In genomic region chr20:61936701-61937131, GRCh38 we compare ENCODE assay signal across 17 cellular contexts.
"Had no signal": no experiment of that assay in that cellular context is flagged by ENCODE, and none has a peak within 500 bp of the region (broad histone marks: within the 10 kb centered on the region; RNA-seq: fewer than 3 reads in every experiment).

No MANE protein-coding gene starts in this region.

- H3K9me3 Mint-ChIP-seq: activated CD8-positive, alpha-beta T cell treated with anti-CD3 and anti-CD28 coated beads for 36 hours; activated T-cell treated with anti-CD3 and anti-CD28 coated beads, Interleukin-2, amount 50 U/mL, for 72 hours; nephron progenitor cell; stimulated activated naive B cell treated with anti-CD40 and anti-IgM and Interleukin-4, amounts not matched to agents 10 μg/mL and 1 μg/mL and 100 μg/mL, for 72 hours had no signal

- H3K4me3 ChIP-seq: gastrocnemius medialis, heart left ventricle, ovary, thyroid gland, vagina had no signal

- H3K27ac ChIP-seq: gastrocnemius medialis, heart left ventricle, ovary, thyroid gland, vagina had no signal

- DNase-seq: activated CD8-positive, alpha-beta T cell treated with anti-CD3 and anti-CD28 coated beads for 36 hours; activated naive CD4-positive, alpha-beta T cell treated with Interleukin-2 at 50 U/mL for 16 hours; activated T-cell treated with anti-CD3 and anti-CD28 coated beads, Interleukin-2, amount 50 U/mL, for 72 hours; erythroblast; nephron progenitor cell; stimulated activated CD4-positive, alpha-beta T cell treated with anti-CD3 and anti-CD28 coated beads, Interleukin-2, amount 100 ng/mL, for 48 hours; stimulated activated naive B cell treated with anti-CD40 and anti-IgM and Interleukin-4, amounts not matched to agents 10 μg/mL and 1 μg/mL and 100 μg/mL, for 72 hours; T-helper 1 cell; T1000; thyroid gland had no signal

- H3K9me3 ChIP-seq: gastrocnemius medialis, heart left ventricle, ovary, thyroid gland, vagina had no signal

- H3K4me3 Mint-ChIP-seq: activated CD8-positive, alpha-beta T cell treated with anti-CD3 and anti-CD28 coated beads for 36 hours; activated T-cell treated with anti-CD3 and anti-CD28 coated beads, Interleukin-2, amount 50 U/mL, for 72 hours; nephron progenitor cell; stimulated activated naive B cell treated with anti-CD40 and anti-IgM and Interleukin-4, amounts not matched to agents 10 μg/mL and 1 μg/mL and 100 μg/mL, for 72 hours had no signal

- H3K27me3 ChIP-seq: gastrocnemius medialis, ovary, thyroid gland, vagina had no signal

- H3K4me1 Mint-ChIP-seq: stimulated activated naive B cell treated with anti-CD40 and anti-IgM and Interleukin-4, amounts not matched to agents 10 μg/mL and 1 μg/mL and 100 μg/mL, for 72 hours had no signal

- H3K36me3 ChIP-seq: gastrocnemius medialis, heart left ventricle, ovary, thyroid gland, vagina had no signal

- H3K36me3 Mint-ChIP-seq: stimulated activated naive B cell treated with anti-CD40 and anti-IgM and Interleukin-4, amounts not matched to agents 10 μg/mL and 1 μg/mL and 100 μg/mL, for 72 hours had no signal

- H3K4me1 ChIP-seq: gastrocnemius medialis, heart left ventricle, thyroid gland, vagina had no signal

- ATAC-seq: activated CD8-positive, alpha-beta T cell treated with anti-CD3 and anti-CD28 coated beads for 36 hours; activated T-cell treated with anti-CD3 and anti-CD28 coated beads, Interleukin-2, amount 50 U/mL, for 72 hours; gastrocnemius medialis; heart left ventricle; SK-N-SH treated with all-trans-retinoic acid at 6 μM for 48 hours; stimulated activated naive B cell treated with anti-CD40 and anti-IgM and Interleukin-4, amounts not matched to agents 10 μg/mL and 1 μg/mL and 100 μg/mL, for 72 hours had no signal

- H3K27ac Mint-ChIP-seq: activated CD8-positive, alpha-beta T cell treated with anti-CD3 and anti-CD28 coated beads for 36 hours; activated T-cell treated with anti-CD3 and anti-CD28 coated beads, Interleukin-2, amount 50 U/mL, for 72 hours; nephron progenitor cell; stimulated activated naive B cell treated with anti-CD40 and anti-IgM and Interleukin-4, amounts not matched to agents 10 μg/mL and 1 μg/mL and 100 μg/mL, for 72 hours had no signal

- FAIRE-seq: astrocyte, bronchial epithelial cell had no signal
